ENCODE assay signal across 1 cellular context in the genomic region with DNA sequence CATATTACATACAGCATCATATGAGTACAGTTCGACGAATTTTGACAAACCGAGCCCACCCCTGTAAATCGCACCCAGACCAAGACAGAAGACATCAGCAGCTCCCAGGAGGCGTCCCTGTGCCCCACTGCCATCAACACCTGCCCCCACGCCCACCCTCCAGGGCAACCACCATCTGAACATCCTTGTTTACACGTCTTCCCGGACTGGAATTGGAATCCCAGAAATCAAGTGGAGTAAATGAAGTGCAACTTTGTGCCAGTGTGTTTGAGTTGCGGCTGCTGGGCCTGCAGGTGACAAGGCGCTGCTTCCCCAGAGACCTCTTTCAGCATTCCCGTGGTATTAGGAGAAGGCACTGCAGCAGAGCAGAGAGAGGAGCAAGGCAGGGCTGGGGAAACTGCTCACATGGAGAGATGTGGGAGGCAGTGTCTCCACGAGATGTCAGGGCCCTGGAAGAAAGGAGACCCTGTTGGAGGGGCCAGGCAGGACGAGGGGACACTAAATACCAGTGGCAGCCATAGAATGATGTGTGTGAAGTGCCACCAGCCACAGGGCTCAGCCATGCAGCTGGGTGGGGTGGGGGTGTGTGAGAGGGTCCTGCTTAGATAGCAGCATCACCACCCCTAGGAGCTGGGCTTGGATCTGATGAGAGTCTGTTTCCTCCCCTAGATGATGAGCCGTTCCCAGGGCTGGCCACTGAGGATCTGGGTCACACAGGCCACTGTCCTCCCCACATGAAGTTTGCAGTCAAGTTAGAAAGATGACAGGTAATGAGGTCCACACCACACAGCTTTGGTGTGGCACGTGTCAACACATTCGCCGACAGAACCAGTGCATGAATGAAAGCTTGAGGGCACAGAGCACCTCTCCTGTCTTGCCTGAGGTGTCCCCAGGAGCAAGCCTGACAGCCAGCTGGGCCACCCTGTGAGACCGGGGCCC.
TF ChIP-seq lines count a peak whose summit lies in the region.

No MANE protein-coding gene starts in this region.

TF ChIP-seq in GM23338, 12 proteins besides CTCF, POLR2A, EP300 and RAD21 (continued from another document):
- TF ChIP-seq, protein P1, sequence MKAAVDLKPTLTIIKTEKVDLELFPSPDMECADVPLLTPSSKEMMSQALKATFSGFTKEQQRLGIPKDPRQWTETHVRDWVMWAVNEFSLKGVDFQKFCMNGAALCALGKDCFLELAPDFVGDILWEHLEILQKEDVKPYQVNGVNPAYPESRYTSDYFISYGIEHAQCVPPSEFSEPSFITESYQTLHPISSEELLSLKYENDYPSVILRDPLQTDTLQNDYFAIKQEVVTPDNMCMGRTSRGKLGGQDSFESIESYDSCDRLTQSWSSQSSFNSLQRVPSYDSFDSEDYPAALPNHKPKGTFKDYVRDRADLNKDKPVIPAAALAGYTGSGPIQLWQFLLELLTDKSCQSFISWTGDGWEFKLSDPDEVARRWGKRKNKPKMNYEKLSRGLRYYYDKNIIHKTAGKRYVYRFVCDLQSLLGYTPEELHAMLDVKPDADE (IDR thresholded peaks at IDR 0.05): no peak
- no peak for TF ChIP-seq ZNF331 (CRISPR knock-in tag; IDR thresholded peaks at IDR 0.05; ENCODE audit: low read depth)
- TF ChIP-seq NANOG (IDR thresholded peaks at IDR 0.05; ENCODE audit: borderline replicate concordance): no peak
- TF ChIP-seq, protein P2, sequence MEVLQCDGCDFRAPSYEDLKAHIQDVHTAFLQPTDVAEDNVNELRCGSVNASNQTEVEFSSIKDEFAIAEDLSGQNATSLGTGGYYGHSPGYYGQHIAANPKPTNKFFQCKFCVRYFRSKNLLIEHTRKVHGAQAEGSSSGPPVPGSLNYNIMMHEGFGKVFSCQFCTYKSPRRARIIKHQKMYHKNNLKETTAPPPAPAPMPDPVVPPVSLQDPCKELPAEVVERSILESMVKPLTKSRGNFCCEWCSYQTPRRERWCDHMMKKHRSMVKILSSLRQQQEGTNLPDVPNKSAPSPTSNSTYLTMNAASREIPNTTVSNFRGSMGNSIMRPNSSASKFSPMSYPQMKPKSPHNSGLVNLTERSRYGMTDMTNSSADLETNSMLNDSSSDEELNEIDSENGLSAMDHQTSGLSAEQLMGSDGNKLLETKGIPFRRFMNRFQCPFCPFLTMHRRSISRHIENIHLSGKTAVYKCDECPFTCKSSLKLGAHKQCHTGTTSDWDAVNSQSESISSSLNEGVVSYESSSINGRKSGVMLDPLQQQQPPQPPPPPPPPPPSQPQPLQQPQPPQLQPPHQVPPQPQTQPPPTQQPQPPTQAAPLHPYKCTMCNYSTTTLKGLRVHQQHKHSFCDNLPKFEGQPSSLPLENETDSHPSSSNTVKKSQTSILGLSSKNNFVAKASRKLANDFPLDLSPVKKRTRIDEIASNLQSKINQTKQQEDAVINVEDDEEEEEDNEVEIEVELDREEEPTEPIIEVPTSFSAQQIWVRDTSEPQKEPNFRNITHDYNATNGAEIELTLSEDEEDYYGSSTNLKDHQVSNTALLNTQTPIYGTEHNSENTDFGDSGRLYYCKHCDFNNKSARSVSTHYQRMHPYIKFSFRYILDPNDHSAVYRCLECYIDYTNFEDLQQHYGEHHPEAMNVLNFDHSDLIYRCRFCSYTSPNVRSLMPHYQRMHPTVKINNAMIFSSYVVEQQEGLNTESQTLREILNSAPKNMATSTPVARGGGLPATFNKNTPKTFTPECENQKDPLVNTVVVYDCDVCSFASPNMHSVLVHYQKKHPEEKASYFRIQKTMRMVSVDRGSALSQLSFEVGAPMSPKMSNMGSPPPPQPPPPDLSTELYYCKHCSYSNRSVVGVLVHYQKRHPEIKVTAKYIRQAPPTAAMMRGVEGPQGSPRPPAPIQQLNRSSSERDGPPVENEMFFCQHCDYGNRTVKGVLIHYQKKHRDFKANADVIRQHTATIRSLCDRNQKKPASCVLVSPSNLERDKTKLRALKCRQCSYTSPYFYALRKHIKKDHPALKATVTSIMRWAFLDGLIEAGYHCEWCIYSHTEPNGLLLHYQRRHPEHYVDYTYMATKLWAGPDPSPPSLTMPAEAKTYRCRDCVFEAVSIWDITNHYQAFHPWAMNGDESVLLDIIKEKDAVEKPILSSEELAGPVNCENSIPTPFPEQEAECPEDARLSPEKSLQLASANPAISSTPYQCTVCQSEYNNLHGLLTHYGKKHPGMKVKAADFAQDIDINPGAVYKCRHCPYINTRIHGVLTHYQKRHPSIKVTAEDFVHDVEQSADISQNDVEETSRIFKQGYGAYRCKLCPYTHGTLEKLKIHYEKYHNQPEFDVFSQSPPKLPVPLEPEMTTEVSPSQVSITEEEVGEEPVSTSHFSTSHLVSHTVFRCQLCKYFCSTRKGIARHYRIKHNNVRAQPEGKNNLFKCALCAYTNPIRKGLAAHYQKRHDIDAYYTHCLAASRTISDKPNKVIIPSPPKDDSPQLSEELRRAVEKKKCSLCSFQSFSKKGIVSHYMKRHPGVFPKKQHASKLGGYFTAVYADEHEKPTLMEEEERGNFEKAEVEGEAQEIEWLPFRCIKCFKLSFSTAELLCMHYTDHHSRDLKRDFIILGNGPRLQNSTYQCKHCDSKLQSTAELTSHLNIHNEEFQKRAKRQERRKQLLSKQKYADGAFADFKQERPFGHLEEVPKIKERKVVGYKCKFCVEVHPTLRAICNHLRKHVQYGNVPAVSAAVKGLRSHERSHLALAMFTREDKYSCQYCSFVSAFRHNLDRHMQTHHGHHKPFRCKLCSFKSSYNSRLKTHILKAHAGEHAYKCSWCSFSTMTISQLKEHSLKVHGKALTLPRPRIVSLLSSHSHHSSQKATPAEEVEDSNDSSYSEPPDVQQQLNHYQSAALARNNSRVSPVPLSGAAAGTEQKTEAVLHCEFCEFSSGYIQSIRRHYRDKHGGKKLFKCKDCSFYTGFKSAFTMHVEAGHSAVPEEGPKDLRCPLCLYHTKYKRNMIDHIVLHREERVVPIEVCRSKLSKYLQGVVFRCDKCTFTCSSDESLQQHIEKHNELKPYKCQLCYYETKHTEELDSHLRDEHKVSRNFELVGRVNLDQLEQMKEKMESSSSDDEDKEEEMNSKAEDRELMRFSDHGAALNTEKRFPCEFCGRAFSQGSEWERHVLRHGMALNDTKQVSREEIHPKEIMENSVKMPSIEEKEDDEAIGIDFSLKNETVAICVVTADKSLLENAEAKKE (CRISPR knock-in tag; IDR thresholded peaks at IDR 0.05): no peak
- TF ChIP-seq EZH2 (IDR thresholded peaks at IDR 0.05; ENCODE audit: low read depth, unreplicated experiment): no peak
- TF ChIP-seq CREB1 (CRISPR knock-in tag; IDR thresholded peaks at IDR 0.05; ENCODE audit: low read depth): no peak
TF ChIP-seq in GM23338: peak in this region for 0.
